9 cellular contexts compared by ENCODE assay signal in genomic region chr18:11040823-11041712, GRCh38.
DNase-seq lines count a peak whose midpoint lies in the region; ATAC-seq and TF ChIP-seq lines count a peak whose summit lies in the region.
"Had no signal": no experiment of that assay in that cellular context is flagged by ENCODE, and none has a peak within 500 bp of the region (broad histone marks: within the 10 kb centered on the region; RNA-seq: fewer than 3 reads in every experiment).

No MANE protein-coding gene starts in this region.

- no TSS peak for BruUV-seq in Caco-2 (replicated peaks; lab: Mats Ljungman, UMichigan)

- no peaks in the 10 kb centered on the region for H3K9me3 ChIP-seq in Caco-2
- H3K9me3 ChIP-seq: neutrophil had no signal

- H3F3A ChIP-seq in GM23338 (replicated peaks; ENCODE audit: low read depth) = no peaks in the 10 kb centered on the region

- H3K27me3 ChIP-seq in Caco-2 (replicated peaks; ENCODE audit: control insufficient read depth, insufficient read depth, low read length) = no peaks in the 10 kb centered on the region
- no peaks in the 10 kb centered on the region for H3K27me3 ChIP-seq in GM23338 (ENCODE audit: insufficient read depth)
- no peaks in the 10 kb centered on the region for H3K27me3 ChIP-seq in layer of hippocampus (ENCODE audit: control insufficient read depth, insufficient read depth, low read length)
- H3K27me3 ChIP-seq: neutrophil had no signal

- H3K4me3 Mint-ChIP-seq in Caco-2 (ENCODE audit: unreplicated experiment) = no peak overlapping the region
- no peak overlapping the region for H3K4me3 Mint-ChIP-seq in GM23338
- H3K4me3 Mint-ChIP-seq in type B pancreatic cell = no peak overlapping the region

- POLR2A ChIA-PET in Caco-2 (lab: Charles Lee) = no interaction called here

- no peak overlapping the region for H3K4me3 ChIP-seq in Caco-2 (ENCODE audit: low read depth, low read length)
- no peak overlapping the region for H3K4me3 ChIP-seq in GM23338

- peak; percentile 90 for ATAC-seq in GM23338

- no peaks in the 10 kb centered on the region for H3K36me3 Mint-ChIP-seq in Caco-2 (ENCODE audit: insufficient read depth, unreplicated experiment)
- H3K36me3 Mint-ChIP-seq in GM23338 (ENCODE audit: low read depth) = peaks cover 3% of the 10 kb centered on the region; the same call in 2 of the 3 replicates
- H3K36me3 Mint-ChIP-seq in type B pancreatic cell = no peaks in the 10 kb centered on the region

- H3K36me3 ChIP-seq in Caco-2 (ENCODE audit: control insufficient read depth, insufficient read depth, low read length) (no peaks in the 10 kb centered on the region), GM23338 (ENCODE audit: insufficient read depth) (no peaks in the 10 kb centered on the region)
- H3K36me3 ChIP-seq: neutrophil had no signal

- H3K9me3 Mint-ChIP-seq in Caco-2 (ENCODE audit: unreplicated experiment) (no peaks in the 10 kb centered on the region), GM23338 (no peaks in the 10 kb centered on the region), type B pancreatic cell (peaks cover 3% of the 10 kb centered on the region)

- H3K27ac Mint-ChIP-seq in Caco-2 (ENCODE audit: unreplicated experiment) (no peak overlapping the region), GM23338 (no peak overlapping the region), type B pancreatic cell (no peak overlapping the region)

- H3K4me1 Mint-ChIP-seq in Caco-2 (ENCODE audit: low read depth, unreplicated experiment) = no peaks in the 10 kb centered on the region
- peaks cover 18% of the 10 kb centered on the region; the same call in 2 of the 3 replicates for H3K4me1 Mint-ChIP-seq in GM23338
- peaks cover 18% of the 10 kb centered on the region for H3K4me1 Mint-ChIP-seq in type B pancreatic cell (ENCODE audit: unreplicated experiment)

- H3K4me1 ChIP-seq in Caco-2 = no peaks in the 10 kb centered on the region
- no peaks in the 10 kb centered on the region for H3K4me1 ChIP-seq in GM23338 (ENCODE audit: insufficient read depth)

- H3K27me3 Mint-ChIP-seq in Caco-2 (ENCODE audit: insufficient read depth, unreplicated experiment) = no peaks in the 10 kb centered on the region
- no peaks in the 10 kb centered on the region for H3K27me3 Mint-ChIP-seq in GM23338 (ENCODE audit: insufficient read depth, low read depth, poor library complexity)
- H3K27me3 Mint-ChIP-seq in type B pancreatic cell = no peaks in the 10 kb centered on the region

- no peak overlapping the region for H3K4me2 ChIP-seq in GM23338

- DNase-seq in Caco-2 (peak; percentile 51 to 69), GM23338 (ENCODE audit: low spot score) (peak; percentile 83), NCI-H748 (lab: John Stamatoyannopoulos, UW; ENCODE audit: unreplicated experiment) (peak; percentile 40), caudate nucleus (lab: John Stamatoyannopoulos, UW) (peak in 28 of 61 donors; percentile 3 to 67 (median 20)), type B pancreatic cell (ENCODE audit: extremely low spot score, unreplicated experiment) (no peak), NCI-H2107 (lab: John Stamatoyannopoulos, UW) (no peak), NCI-H2029 (lab: John Stamatoyannopoulos, UW) (no peak)

- intact Hi-C loops in Caco-2 (cut with micrococcal nuclease; ENCODE audit: unreplicated experiment) = loop anchor here (1.0 to 5.0 kb wide), 3 partner anchors 113 to 254 kb away; no protein-coding TSS in a partner anchor

- CTCF ChIA-PET in Caco-2 (lab: Charles Lee) = interaction anchor here (0.9 to 1.6 kb wide), 3 partner anchors 73 to 113 kb away, joined by 3 to 10 read pairs (median 5); no protein-coding TSS in a partner anchor

- TF ChIP-seq CTCF in Caco-2 (IDR thresholded peaks at IDR 0.05; ENCODE audit: insufficient read depth in 1 of 2, low read depth in 1 of 2, low read length in 1 of 2, severe bottlenecking in 1 of 2, unreplicated experiment in 1 of 2) (peak; percentile 67 to 81), GM23338 (conservative IDR thresholded peaks at IDR 0.05; ENCODE audit: low read depth in 2 of 2) (peak; percentile 78 to 84), type B pancreatic cell (conservative IDR thresholded peaks at IDR 0.05) (peak; percentile 89)

- H3K27ac ChIP-seq in GM23338 (ENCODE audit: low read depth) (no peak overlapping the region), caudate nucleus (ENCODE audit: low read depth, low read length) (peak overlapping the region; percentile 39), layer of hippocampus (ENCODE audit: low read depth, low read length) (peak overlapping the region; percentile 66)
- H3K27ac ChIP-seq: neutrophil had no signal

- H2AFZ ChIP-seq in GM23338 = no peak overlapping the region

- H3K79me2 ChIP-seq in GM23338 (replicated peaks; ENCODE audit: insufficient read depth) = no peaks in the 10 kb centered on the region

- no peaks in the 10 kb centered on the region for H3K9me2 ChIP-seq in GM23338 (ENCODE audit: insufficient read depth)

- H4K20me1 ChIP-seq in GM23338 (replicated peaks; ENCODE audit: insufficient read depth) = no peaks in the 10 kb centered on the region

TF ChIP-seq in GM23338, 12 proteins besides CTCF, POLR2A, EP300 and RAD21:
- TF ChIP-seq EZH2 (IDR thresholded peaks at IDR 0.05; ENCODE audit: low read depth, unreplicated experiment) = no peak
- no peak for TF ChIP-seq ZNF462 (CRISPR knock-in tag; IDR thresholded peaks at IDR 0.05)
- no peak for TF ChIP-seq JUNB (IDR thresholded peaks at IDR 0.05; ENCODE audit: unreplicated experiment)
- TF ChIP-seq NANOG (IDR thresholded peaks at IDR 0.05; ENCODE audit: borderline replicate concordance) = no peak
- TF ChIP-seq ZNF114 (CRISPR knock-in tag; IDR thresholded peaks at IDR 0.05) = no peak
- TF ChIP-seq CREB1 (CRISPR knock-in tag; IDR thresholded peaks at IDR 0.05; ENCODE audit: low read depth) = no peak

Comparison
In these comparisons a context has a peak if more than half of its experiments do, and no peak if none do; other contexts are left out.
1. DNase-seq: peak in Caco-2 (2 of 2), GM23338 (single experiment) and NCI-H748 (single experiment); none in type B pancreatic cell (single experiment), NCI-H2107 (single experiment) and NCI-H2029 (single experiment).
2. Peak in every context shown above with its lines, with median percentiles within 50 percentile points of each other: CTCF ChIP-seq.